Comparison of ENCODE assay signal across 10 cellular contexts in the genomic region with DNA sequence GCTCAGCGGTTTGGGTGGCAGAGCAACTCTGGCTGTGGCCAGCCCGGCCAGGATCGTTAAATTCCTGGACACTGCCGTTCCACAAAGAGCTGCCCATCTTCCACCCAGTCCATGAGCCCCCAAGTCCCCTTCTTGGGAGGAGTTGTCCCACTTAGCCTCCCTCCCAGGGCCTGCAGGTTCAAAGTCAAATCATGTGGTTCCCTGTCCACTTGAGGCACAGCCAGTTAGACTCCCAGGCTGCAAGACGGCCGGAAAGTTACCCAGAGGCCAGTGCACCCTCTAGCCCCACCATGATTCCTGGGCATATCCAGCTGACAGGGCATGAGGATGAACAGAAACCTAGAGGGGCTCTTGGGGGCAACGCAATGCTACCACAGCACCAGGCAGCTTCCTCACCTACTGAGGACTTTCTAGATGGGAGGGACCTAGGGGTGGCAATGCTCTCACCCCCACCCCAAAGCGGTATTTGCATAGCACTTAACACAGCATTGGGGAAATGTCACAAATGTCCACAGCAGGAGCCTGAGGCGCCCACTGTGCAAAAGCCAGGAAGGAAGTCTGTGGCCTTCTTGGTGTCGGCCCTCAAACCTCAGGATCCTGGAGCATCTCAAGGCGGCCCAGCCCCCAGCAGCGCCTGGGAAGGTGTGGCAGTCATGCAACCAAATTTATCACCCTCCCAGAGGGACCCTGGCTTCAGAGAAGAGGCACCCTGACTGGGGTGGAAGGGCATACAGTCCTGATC. TPM values are rescaled to one million over a fixed set of nuclear protein-coding genes. Genes with fewer than 3 reads are reported as not detected.
DNase-seq lines count a peak whose midpoint lies in the region; ATAC-seq lines count a peak whose summit lies in the region.
"Had no signal": no experiment of that assay in that cellular context is flagged by ENCODE, and none has a peak within 500 bp of the region (broad histone marks: within the 10 kb centered on the region; RNA-seq: fewer than 3 reads in every experiment).

No MANE protein-coding gene starts in this region.

- no peaks in the 10 kb centered on the region for H3K9me3 Mint-ChIP-seq in activated T-cell treated with anti-CD3 and anti-CD28 coated beads, Interleukin-2, amount 50 U/mL, for 4 hours
- H3K9me3 Mint-ChIP-seq in effector memory CD8-positive, alpha-beta T cell, result no peaks in the 10 kb centered on the region

- H3K4me3 Mint-ChIP-seq in activated T-cell treated with anti-CD3 and anti-CD28 coated beads, Interleukin-2, amount 50 U/mL, for 4 hours, result peak overlapping the region; percentile 67
- H3K4me3 Mint-ChIP-seq in effector memory CD8-positive, alpha-beta T cell, result peak overlapping the region; percentile 70 to 76

- no peak for DNase-seq in activated T-cell treated with anti-CD3 and anti-CD28 coated beads, Interleukin-2, amount 50 U/mL, for 4 hours
- no peak for DNase-seq in activated T-cell treated with anti-CD3 and anti-CD28 coated beads, Interleukin-2, amount 50 U/mL, for 1 hour
- DNase-seq in NAMALWA (ENCODE audit: low spot score), result peak; percentile 25
- no peak for DNase-seq in effector memory CD8-positive, alpha-beta T cell
- DNase-seq in posterior vena cava (ENCODE audit: low spot score), result peak; percentile 61
- DNase-seq in DMS114 treated with DMSO at 0.1 percent for 48 hours (lab: John Stamatoyannopoulos, UW; ENCODE audit: unreplicated experiment), result no peak
- no peak for DNase-seq in EL
- DNase-seq: MG63 had no signal

- intact Hi-C loops in posterior vena cava (cut with DNase I), result no loop called here

- H3K27me3 Mint-ChIP-seq in activated T-cell treated with anti-CD3 and anti-CD28 coated beads, Interleukin-2, amount 50 U/mL, for 4 hours (ENCODE audit: low read depth), result peaks cover 44% of the 10 kb centered on the region
- peaks cover 34 to 62% of the 10 kb centered on the region in 2 donors for H3K27me3 Mint-ChIP-seq in effector memory CD8-positive, alpha-beta T cell

- H3K36me3 Mint-ChIP-seq in activated T-cell treated with anti-CD3 and anti-CD28 coated beads, Interleukin-2, amount 50 U/mL, for 4 hours (ENCODE audit: insufficient read depth), result no peaks in the 10 kb centered on the region
- H3K36me3 Mint-ChIP-seq in effector memory CD8-positive, alpha-beta T cell (ENCODE audit: insufficient read depth), result no peaks in the 10 kb centered on the region

- H3K27ac Mint-ChIP-seq in effector memory CD8-positive, alpha-beta T cell, result no peak overlapping the region

- H3K4me1 Mint-ChIP-seq in activated T-cell treated with anti-CD3 and anti-CD28 coated beads, Interleukin-2, amount 50 U/mL, for 4 hours (ENCODE audit: low read depth), result peaks cover 16% of the 10 kb centered on the region
- H3K4me1 Mint-ChIP-seq in effector memory CD8-positive, alpha-beta T cell (ENCODE audit: low read depth in 2 of 2), result peaks cover 5 to 17% of the 10 kb centered on the region in 2 donors

- no peak for ATAC-seq in activated T-cell treated with anti-CD3 and anti-CD28 coated beads, Interleukin-2, amount 50 U/mL, for 4 hours
- no peak for ATAC-seq in effector memory CD8-positive, alpha-beta T cell (replicated peaks)
- no peak for ATAC-seq in GM21576 (IDR thresholded peaks at IDR 0.05; ENCODE audit: unreplicated experiment)
- ATAC-seq: GM12878 had no signal

RNA-seq across cellular contexts. Expression of gene WNT3, which starts 45.4 kb away (rescaled TPM):
- under 1 TPM in 1 of 3 donors, not detected in 2; 0.08 TPM for total RNA-seq in activated T-cell treated with anti-CD3 and anti-CD28 coated beads, Interleukin-2, amount 50 U/mL, for 4 hours
- under 1 TPM; 0.32 to 0.81 TPM for total RNA-seq in posterior vena cava
- total RNA-seq: GM12878 had no signal

Comparison
In these comparisons a context has a peak if more than half of its experiments do, and no peak if none do; other contexts are left out.
1. DNase-seq: peak in NAMALWA (single experiment) and posterior vena cava (single experiment); none in activated T-cell treated with anti-CD3 and anti-CD28 coated beads, Interleukin-2, amount 50 U/mL, for 4 hours (single experiment), activated T-cell treated with anti-CD3 and anti-CD28 coated beads, Interleukin-2, amount 50 U/mL, for 1 hour (single experiment), effector memory CD8-positive, alpha-beta T cell (0 of 3), DMS114 treated with DMSO at 0.1 percent for 48 hours (single experiment) and EL (single experiment).